ENCODE assay signal across 8 cellular contexts in genomic region chr12:80269953-80270552, GRCh38.
DNase-seq lines count a peak whose midpoint lies in the region; ATAC-seq lines count a peak whose summit lies in the region.

No MANE protein-coding gene starts in this region.

- no peak overlapping the region for H2AFZ ChIP-seq in mesenchymal stem cell (ENCODE audit: low read depth, low read length)

- H2BK120ac ChIP-seq in mesenchymal stem cell (ENCODE audit: low read depth, low read length), result no peak overlapping the region

- no peaks in the 10 kb centered on the region for H3K36me3 ChIP-seq in mesenchymal stem cell (ENCODE audit: control insufficient read depth in 1 of 2, insufficient read depth in 2 of 2, low read depth in 1 of 2, low read length in 2 of 2)

- no peak overlapping the region for H2BK15ac ChIP-seq in mesenchymal stem cell (ENCODE audit: low read depth, poor library complexity, severe bottlenecking)

- H3K18ac ChIP-seq in mesenchymal stem cell (ENCODE audit: low read depth in 1 of 2, low read length in 2 of 2), result no peak overlapping the region

- no peaks in the 10 kb centered on the region for H3K9me3 ChIP-seq in mesenchymal stem cell (ENCODE audit: control insufficient read depth, low read length)

- H3K4me1 ChIP-seq in mesenchymal stem cell (ENCODE audit: control insufficient read depth, insufficient read depth, low read depth, low read length), result peaks cover 2% of the 10 kb centered on the region

- H3K79me1 ChIP-seq in mesenchymal stem cell (replicated peaks; ENCODE audit: low read length, poor library complexity, severe bottlenecking), result no peaks in the 10 kb centered on the region

- H4K8ac ChIP-seq in mesenchymal stem cell (ENCODE audit: low read length), result no peak overlapping the region

- peak; percentile 63 for ATAC-seq in HG03066 (IDR thresholded peaks at IDR 0.05; ENCODE audit: low read depth, unreplicated experiment)

- no peak overlapping the region for H3K4ac ChIP-seq in mesenchymal stem cell (ENCODE audit: low read depth in 1 of 2, low read length in 2 of 2)

- WGBS in mesenchymal stem cell, result 100% methylated on average over 1 of the region's 4 CpGs

- no peak overlapping the region for H3K14ac ChIP-seq in mesenchymal stem cell (ENCODE audit: low read length in 2 of 2)

- H3K9ac ChIP-seq in mesenchymal stem cell (ENCODE audit: low read length), result peak overlapping the region; percentile 69

- no peak overlapping the region for H2AK5ac ChIP-seq in mesenchymal stem cell (ENCODE audit: low read length, severe bottlenecking)

- no peak overlapping the region for H3K23ac ChIP-seq in mesenchymal stem cell (ENCODE audit: low read length in 2 of 2)

- H2BK5ac ChIP-seq in mesenchymal stem cell (ENCODE audit: low read depth, low read length, poor library complexity, severe bottlenecking), result no peak overlapping the region

- H3K27ac ChIP-seq in mesenchymal stem cell (ENCODE audit: low read length, poor library complexity, severe bottlenecking), result no peak overlapping the region

- DNase-seq in SIG-M5 treated with dmso at 0.1 percent for 504 hours (lab: John Stamatoyannopoulos, UW; ENCODE audit: unreplicated experiment) (peak; percentile 16), SIG-M5 (lab: John Stamatoyannopoulos, UW) (no peak), NCI-H748 treated with DMSO at 0.1 percent for 48 hours (lab: John Stamatoyannopoulos, UW) (peak; percentile 78), dedifferentiated amniotic fluid mesenchymal stem cell (ENCODE audit: extremely low spot score) (peak; percentile 51), mesenchymal stem cell (peak; percentile 59), islet precursor cell (no peak)
- DNase-seq in activated effector memory CD4-positive, alpha-beta T cell treated with anti-CD3 and anti-CD28 coated beads, Interleukin-2, amount 50 U/mL, for 16 hours, result no peak

- H4K91ac ChIP-seq in mesenchymal stem cell (ENCODE audit: low read length), result no peak overlapping the region

- no peak overlapping the region for H3K4me3 ChIP-seq in mesenchymal stem cell (ENCODE audit: insufficient read depth in 1 of 2, low read depth in 1 of 2, low read length in 2 of 2)

- H3K27me3 ChIP-seq in mesenchymal stem cell (ENCODE audit: control insufficient read depth in 1 of 2, insufficient read depth in 1 of 2, low read length in 2 of 2), result no peaks in the 10 kb centered on the region

- no peak overlapping the region for H2BK12ac ChIP-seq in mesenchymal stem cell (ENCODE audit: low read length in 2 of 2)

- H3K4me2 ChIP-seq in mesenchymal stem cell (ENCODE audit: low read length, poor library complexity, severe bottlenecking), result no peak overlapping the region

Comparison
In these comparisons a context has a peak if more than half of its experiments do, and no peak if none do; other contexts are left out.
1. DNase-seq: peak in SIG-M5 treated with dmso at 0.1 percent for 504 hours (single experiment), NCI-H748 treated with DMSO at 0.1 percent for 48 hours (single experiment), dedifferentiated amniotic fluid mesenchymal stem cell (single experiment) and mesenchymal stem cell (single experiment); none in SIG-M5 (single experiment), activated effector memory CD4-positive, alpha-beta T cell treated with anti-CD3 and anti-CD28 coated beads, Interleukin-2, amount 50 U/mL, for 16 hours (single experiment) and islet precursor cell (single experiment).